In genomic region chr6:139013185-139013800, GRCh38 we compare ENCODE assay signal across 19 cellular contexts. TPM values are rescaled to one million over a fixed set of nuclear protein-coding genes. Genes with fewer than 3 reads are reported as not detected.
DNase-seq lines count a peak whose midpoint lies in the region; ATAC-seq and TF ChIP-seq lines count a peak whose summit lies in the region.
"Had no signal": no experiment of that assay in that cellular context is flagged by ENCODE, and none has a peak within 500 bp of the region (broad histone marks: within the 10 kb centered on the region; RNA-seq: fewer than 3 reads in every experiment).

No MANE protein-coding gene starts in this region.

- no peaks in the 10 kb centered on the region for H3K27me3 Mint-ChIP-seq in H9 (ENCODE audit: low read depth)

- no peak overlapping the region for H3K4ac ChIP-seq in H9 (ENCODE audit: low read depth, low read length)

- H2BK20ac ChIP-seq in H9 (ENCODE audit: low read depth, low read length, poor library complexity, severe bottlenecking): no peak overlapping the region

- no peak for TF ChIP-seq EP300 in stomach (IDR thresholded peaks at IDR 0.05)

- no peak overlapping the region for H3K23ac ChIP-seq in H9 (ENCODE audit: insufficient read length, low read depth, low read length)

- H3K4me1 Mint-ChIP-seq in H9: peaks cover 33 to 50% of the 10 kb centered on the region in 2 experiments

- no peak for ATAC-seq in HG03432 (IDR thresholded peaks at IDR 0.05; ENCODE audit: unreplicated experiment)

- H3K9ac ChIP-seq in H9 (ENCODE audit: extremely low read depth, insufficient read length, low read length): no peak overlapping the region
- no peak overlapping the region for H3K9ac ChIP-seq in liver (ENCODE audit: low read depth in 1 of 2, low read length in 2 of 2)

- H2BK120ac ChIP-seq in H9 (ENCODE audit: low read depth, low read length, poor library complexity, severe bottlenecking): peak overlapping the region; percentile 48

- H3K4me3 Mint-ChIP-seq in H9: no peak overlapping the region

- no peak overlapping the region for H3T11ph ChIP-seq in H9 (ENCODE audit: low read length)

- TF ChIP-seq POLR2A in stomach (IDR thresholded peaks at IDR 0.05): no peak

- H3K27me3 ChIP-seq in H9 (ENCODE audit: insufficient read depth, low read length) (no peaks in the 10 kb centered on the region), liver (ENCODE audit: control insufficient read depth in 4 of 4, insufficient read depth in 4 of 4, low read length in 3 of 4) (no peaks in the 10 kb centered on the region), stomach (no peaks in the 10 kb centered on the region)
- H3K27me3 ChIP-seq: BE2C had no signal

- H2AFZ ChIP-seq in H9 (ENCODE audit: low read length): peak overlapping the region; percentile 65

- no peaks in the 10 kb centered on the region for H3K36me3 Mint-ChIP-seq in H9 (ENCODE audit: insufficient read depth in 1 of 3, low read depth in 3 of 3)

- no peak overlapping the region for H2BK15ac ChIP-seq in H9 (ENCODE audit: low read depth, low read length)

- no peaks in the 10 kb centered on the region for H4K20me1 ChIP-seq in H9 (ENCODE audit: control insufficient read depth, insufficient read depth, insufficient read length)

- no peak overlapping the region for H4K91ac ChIP-seq in H9 (ENCODE audit: insufficient read length, low read depth, low read length)

- H3K79me2 ChIP-seq in H9 (ENCODE audit: insufficient read depth, low read length): 0 out of 2 replicates have a peak, but pooled peaks cover 2% of the 10 kb centered on the region

- no peak overlapping the region for H4K8ac ChIP-seq in H9 (replicated peaks; ENCODE audit: insufficient read length, low read depth, low read length)

- no peak overlapping the region for H3K56ac ChIP-seq in H9 (ENCODE audit: insufficient read length, low read depth, low read length)

- peaks cover 2% of the 10 kb centered on the region; the same call in 1 of the 2 replicates for H3K4me1 ChIP-seq in H9 (ENCODE audit: insufficient read depth, low read length)
- peaks cover 9 to 65% (median 53%) of the 10 kb centered on the region in 4 donors for H3K4me1 ChIP-seq in liver (ENCODE audit: control insufficient read depth in 4 of 4, insufficient read depth in 4 of 4, low read length in 3 of 4)
- H3K4me1 ChIP-seq in stomach: peaks cover 9 to 26% (median 18%) of the 10 kb centered on the region in 4 donors
- H3K4me1 ChIP-seq: BE2C, SJSA1 had no signal

- no peak overlapping the region for H3K4me2 ChIP-seq in H9 (ENCODE audit: insufficient read depth, insufficient read length, low read length)

- H3K27ac ChIP-seq in H9 (ENCODE audit: insufficient read length, low read depth, low read length): no peak overlapping the region
- H3K27ac ChIP-seq in VCaP: peak overlapping the region; percentile 40
- H3K27ac ChIP-seq in liver (ENCODE audit: low read depth in 1 of 2, low read length in 2 of 2): peak overlapping the region; percentile 63 to 67
- H3K27ac ChIP-seq in stomach: peak overlapping the region in 3 of 5 donors; percentile 38 to 61 (median 49)
- H3K27ac ChIP-seq: SJSA1 had no signal

- peak overlapping the region in 2 of 3 donors; percentile 8 to 12 for H3K4me3 ChIP-seq in liver (ENCODE audit: low read depth in 1 of 3, low read length in 3 of 3)
- no peak overlapping the region for H3K4me3 ChIP-seq in stomach
- H3K4me3 ChIP-seq: MG63, SJSA1 had no signal

- H2BK12ac ChIP-seq in H9 (ENCODE audit: insufficient read length, low read depth, low read length): no peak overlapping the region

- no peak overlapping the region for H2AK5ac ChIP-seq in H9 (ENCODE audit: insufficient read length, low read length)

- intact Hi-C loops in stomach (cut with DNase I; ENCODE audit: low total_unique reads): no loop called here

- H3K14ac ChIP-seq in H9 (ENCODE audit: insufficient read depth, low read length): no peak overlapping the region

- H4K5ac ChIP-seq in H9 (ENCODE audit: insufficient read length, low read depth, low read length): no peak overlapping the region

- TF ChIP-seq RAD21 in liver (IDR thresholded peaks at IDR 0.05): peak; percentile 42 to 47

- no CpG with 5 or more reads among the region's 4 CpGs for WGBS in H9 (ENCODE audit: extremely low coverage, insufficient read length, low lambda C conversion rate)
- WGBS in liver: 67% methylated on average over 4 of the region's 4 CpGs
- WGBS in stomach, 5 donors: 92 to 100% (median 97%) methylated on average over 4 of the region's 4 CpGs

- H3K9me3 Mint-ChIP-seq in H9: no peaks in the 10 kb centered on the region

- H3K18ac ChIP-seq in H9 (ENCODE audit: insufficient read length, low read depth, low read length): no peak overlapping the region

- no peak for TF ChIP-seq CTCF in H9 (conservative IDR thresholded peaks at IDR 0.05)
- no peak for TF ChIP-seq CTCF in VCaP (conservative IDR thresholded peaks at IDR 0.05)
- no peak for TF ChIP-seq CTCF in liver (IDR thresholded peaks at IDR 0.05; ENCODE audit: low read depth, low read length, missing input control)
- no peak for TF ChIP-seq CTCF in stomach (IDR thresholded peaks at IDR 0.05)

- H3K23me2 ChIP-seq in H9 (ENCODE audit: insufficient read length, low read depth, low read length, poor library complexity, severe bottlenecking): no peaks in the 10 kb centered on the region

- H3K36me3 ChIP-seq in liver (ENCODE audit: control insufficient read depth in 4 of 4, insufficient read depth in 3 of 4, low read depth in 1 of 4, low read length in 3 of 4) (no peaks in the 10 kb centered on the region), stomach (no peaks in the 10 kb centered on the region)
- H3K36me3 ChIP-seq: BE2C, MG63, SJSA1 had no signal

- H2BK5ac ChIP-seq in H9 (ENCODE audit: insufficient read length, low read length): no peak overlapping the region

- no peak for DNase-seq in H9
- no peak for DNase-seq in stomach
- no peak for DNase-seq in NCI-H345 (lab: John Stamatoyannopoulos, UW)
- no peak for DNase-seq in NCI-H1092 treated with DMSO at 0.1 percent for 48 hours (lab: John Stamatoyannopoulos, UW)
- DNase-seq: ACHN, BE2C, Calu3, DMS79 treated with DMSO at 0.1 percent for 48 hours, GF-D8, KG1, MG63, NCI-H2029, NCI-H526 treated with DMSO at 0.1 percent for 48 hours, Right ventricle myocardium superior, RPMI8226 had no signal

- no peaks in the 10 kb centered on the region for H3K9me3 ChIP-seq in H9 (ENCODE audit: control insufficient read depth, low read depth, low read length)
- H3K9me3 ChIP-seq in liver (ENCODE audit: control insufficient read depth in 4 of 4, low read length in 3 of 4): no peaks in the 10 kb centered on the region
- no peaks in the 10 kb centered on the region for H3K9me3 ChIP-seq in stomach
- H3K9me3 ChIP-seq: BE2C, MG63, SJSA1 had no signal

- H3K27ac Mint-ChIP-seq in H9: peak overlapping the region in 1 of 3 experiments; percentile 37; a peak in 1 of 7 replicates

- no peaks in the 10 kb centered on the region for H3K79me1 ChIP-seq in H9 (ENCODE audit: insufficient read depth, low read depth, low read length, poor library complexity, severe bottlenecking)

TF ChIP-seq in liver, 16 proteins besides CTCF, POLR2A, EP300 and RAD21 (continues in another document):
- TF ChIP-seq GABPA (IDR thresholded peaks at IDR 0.05 in 1 of 2, conservative IDR thresholded peaks at IDR 0.05 in 1 of 2): peak in 1 of 2 donors; percentile 39
- peak in 1 of 2 donors; percentile 64 for TF ChIP-seq EGR1 (IDR thresholded peaks at IDR 0.05; ENCODE audit: low read depth in 2 of 2)
- peak; percentile 65 to 89 for TF ChIP-seq JUND (IDR thresholded peaks at IDR 0.05)
- TF ChIP-seq HNF4A (conservative IDR thresholded peaks at IDR 0.05): peak; percentile 86 to 94
- TF ChIP-seq YY1 (IDR thresholded peaks at IDR 0.05): peak; percentile 66
- peak; percentile 86 for TF ChIP-seq SP1 (IDR thresholded peaks at IDR 0.05)
- peak; percentile 62 for TF ChIP-seq ZBTB33 (IDR thresholded peaks at IDR 0.05)
- TF ChIP-seq FOXA1 (IDR thresholded peaks at IDR 0.05): peak; percentile 37
- peak; percentile 76 for TF ChIP-seq FOXA2 (IDR thresholded peaks at IDR 0.05)
- TF ChIP-seq HNF4G (IDR thresholded peaks at IDR 0.05): peak; percentile 61
- TF ChIP-seq RXRA (IDR thresholded peaks at IDR 0.05): peak; percentile 66 to 86
- peak; percentile 31 for TF ChIP-seq TAF1 (conservative IDR thresholded peaks at IDR 0.05)

RNA-seq across cellular contexts. Expression of gene ABRACL, which starts 15.3 kb away (rescaled TPM):
- total RNA-seq in H9 (2021) (121 and 123 TPM in 2 replicates), liver (10 to 100 TPM; 14.2 to 18.6 TPM), stomach (10 to 100 TPM in 3 of 5 donors, not detected in 2; 16.2 to 35.0 (median 18.3) TPM)
- polyA plus RNA-seq in liver (10 to 100 TPM; 35.0 to 66.3 TPM), stomach (10 to 100 TPM; 46.3 to 99.9 (median 85.0) TPM)

RNA-seq across cellular contexts. Expression of gene REPS1, which starts 25.2 kb away (rescaled TPM):
- total RNA-seq in H9 (2021): 68.3 and 74.4 TPM in 2 replicates
- 10 to 100 TPM; 12.3 to 46.4 TPM for total RNA-seq in liver
- 10 to 100 TPM; 16.0 to 26.2 TPM for polyA plus RNA-seq in liver
- 10 to 100 TPM; 40.8 to 85.4 (median 43.8) TPM for total RNA-seq in stomach
- polyA plus RNA-seq in stomach: 10 to 100 TPM; 11.8 to 39.4 (median 31.2) TPM

Comparison
In these comparisons a context has a peak if more than half of its experiments do, and no peak if none do; other contexts are left out.
1. H3K4me3 ChIP-seq: peak in liver (2 of 3); none in stomach (0 of 4).